ENCODE assay signal across 8 cellular contexts in genomic region chr16:10895053-10895946, GRCh38. TPM values are rescaled to one million over a fixed set of nuclear protein-coding genes. Genes with fewer than 3 reads are reported as not detected.
DNase-seq lines count a peak whose midpoint lies in the region; ATAC-seq and TF ChIP-seq lines count a peak whose summit lies in the region.

No MANE protein-coding gene starts in this region.

- CTCF ChIA-PET in A673 (lab: Charles Lee): no interaction called here
- CTCF ChIA-PET in HCT116 (lab: Charles Lee): no interaction called here

- no peaks in the 10 kb centered on the region for H3K36me3 ChIP-seq in A673 (ENCODE audit: insufficient read depth, low read length, poor library complexity, severe bottlenecking)
- H3K36me3 ChIP-seq in HCT116 (ENCODE audit: control insufficient read depth in 1 of 2, insufficient read depth in 2 of 2, low read length in 2 of 2): no peaks in the 10 kb centered on the region
- no peaks in the 10 kb centered on the region for H3K36me3 ChIP-seq in iPS DF 6.9 (ENCODE audit: control insufficient read depth, insufficient read depth, low read length)

- H4K20me1 ChIP-seq in HCT116 (ENCODE audit: insufficient read depth): no peaks in the 10 kb centered on the region

- no peaks in the 10 kb centered on the region for H3K4me1 ChIP-seq in A673 (ENCODE audit: insufficient read depth, low read length, poor library complexity, severe bottlenecking)
- no peaks in the 10 kb centered on the region for H3K4me1 ChIP-seq in HCT116 (ENCODE audit: control insufficient read depth in 1 of 2, insufficient read depth in 2 of 2, low read length in 2 of 2)
- H3K4me1 ChIP-seq in iPS DF 6.9 (ENCODE audit: control insufficient read depth, insufficient read depth, low read length): no peaks in the 10 kb centered on the region

- no peaks in the 10 kb centered on the region for H3K36me3 Mint-ChIP-seq in activated T-cell treated with anti-CD3 and anti-CD28 coated beads, Interleukin-2, amount 50 U/mL, for 24 hours (ENCODE audit: low read depth)
- H3K36me3 Mint-ChIP-seq in activated T-helper 2 cell treated with anti-CD3 and anti-CD28 coated beads, Interferon-gamma antibody, Interleukin-2, Interleukin-4, amounts not matched to agents 10 μg/mL and 5 μg/mL and 100 μg/mL, durations not matched to agents 14 hours and 24 hours and 36 hours (ENCODE audit: low read depth): peaks cover 38% of the 10 kb centered on the region

- WGBS in iPS DF 6.9 (ENCODE audit: insufficient coverage, insufficient read length): no CpG with 5 or more reads among the region's 17 CpGs

- TF ChIP-seq CTCF in A673 (conservative IDR thresholded peaks at IDR 0.05; ENCODE audit: low read depth, low read length) (no peak), HCT116 (IDR thresholded peaks at IDR 0.05 in 2 of 3, conservative IDR thresholded peaks at IDR 0.05 in 1 of 3; ENCODE audit: borderline replicate concordance in 1 of 3, insufficient read depth in 1 of 3, low read depth in 2 of 3, low read length in 2 of 3) (no peak)

- H3K27ac ChIP-seq in A673 (ENCODE audit: low read depth, low read length, poor library complexity, severe bottlenecking): no peak overlapping the region
- H3K27ac ChIP-seq in HCT116 (ENCODE audit: low read depth, low read length): no peak overlapping the region
- H3K27ac ChIP-seq in iPS DF 6.9 (ENCODE audit: low read length): no peak overlapping the region

- no peaks in the 10 kb centered on the region for H3K79me2 ChIP-seq in HCT116 (ENCODE audit: insufficient read depth, low read length)

- DNase-seq in A673 (ENCODE audit: low spot score) (peak; percentile 62), HCT116 (ENCODE audit: low read depth, low spot score) (no peak), iPS DF 6.9 (ENCODE audit: low read depth, low spot score) (peak; percentile 71), SK-N-DZ (ENCODE audit: low spot score) (no peak)
- peak; percentile 43 for DNase-seq in activated T-cell treated with anti-CD3 and anti-CD28 coated beads, Interleukin-2, amount 50 U/mL, for 24 hours
- no peak for DNase-seq in activated T-helper 2 cell treated with anti-CD3 and anti-CD28 coated beads, Interferon-gamma antibody, Interleukin-2, Interleukin-4, amounts not matched to agents 10 μg/mL and 5 μg/mL and 100 μg/mL, durations not matched to agents 14 hours and 24 hours and 36 hours (ENCODE audit: low spot score)

- no peaks in the 10 kb centered on the region for H3K9me3 Mint-ChIP-seq in activated T-cell treated with anti-CD3 and anti-CD28 coated beads, Interleukin-2, amount 50 U/mL, for 24 hours
- H3K9me3 Mint-ChIP-seq in activated T-helper 2 cell treated with anti-CD3 and anti-CD28 coated beads, Interferon-gamma antibody, Interleukin-2, Interleukin-4, amounts not matched to agents 10 μg/mL and 5 μg/mL and 100 μg/mL, durations not matched to agents 14 hours and 24 hours and 36 hours: no peaks in the 10 kb centered on the region

- H3K9me2 ChIP-seq in HCT116 (ENCODE audit: insufficient read depth): no peaks in the 10 kb centered on the region

- BruUV-seq in A673 (replicated peaks; lab: Mats Ljungman, UMichigan) (no TSS peak), HCT116 (replicated peaks; lab: Mats Ljungman, UMichigan) (no TSS peak)

- no peak overlapping the region for H3K4me3 ChIP-seq in A673 (ENCODE audit: low read depth, low read length, poor library complexity, severe bottlenecking)
- H3K4me3 ChIP-seq in HCT116 (replicated peaks in 1 of 2; ENCODE audit: low read depth in 1 of 2, low read length in 2 of 2): no peak overlapping the region
- H3K4me3 ChIP-seq in iPS DF 6.9 (ENCODE audit: low read length): no peak overlapping the region

- no peak overlapping the region for H3K27ac Mint-ChIP-seq in activated T-cell treated with anti-CD3 and anti-CD28 coated beads, Interleukin-2, amount 50 U/mL, for 24 hours
- H3K27ac Mint-ChIP-seq in activated T-helper 2 cell treated with anti-CD3 and anti-CD28 coated beads, Interferon-gamma antibody, Interleukin-2, Interleukin-4, amounts not matched to agents 10 μg/mL and 5 μg/mL and 100 μg/mL, durations not matched to agents 14 hours and 24 hours and 36 hours: no peak overlapping the region

- H3K9ac ChIP-seq in HCT116 (ENCODE audit: low read length): no peak overlapping the region

- H3K4me1 Mint-ChIP-seq in activated T-cell treated with anti-CD3 and anti-CD28 coated beads, Interleukin-2, amount 50 U/mL, for 24 hours (ENCODE audit: low read depth): no peaks in the 10 kb centered on the region
- peaks cover 2% of the 10 kb centered on the region for H3K4me1 Mint-ChIP-seq in activated T-helper 2 cell treated with anti-CD3 and anti-CD28 coated beads, Interferon-gamma antibody, Interleukin-2, Interleukin-4, amounts not matched to agents 10 μg/mL and 5 μg/mL and 100 μg/mL, durations not matched to agents 14 hours and 24 hours and 36 hours (ENCODE audit: low read depth)

- H2AFZ ChIP-seq in HCT116 (ENCODE audit: low read depth, low read length, poor library complexity, severe bottlenecking): no peak overlapping the region

- H3K27me3 Mint-ChIP-seq in activated T-cell treated with anti-CD3 and anti-CD28 coated beads, Interleukin-2, amount 50 U/mL, for 24 hours: peaks cover 23% of the 10 kb centered on the region
- H3K27me3 Mint-ChIP-seq in activated T-helper 2 cell treated with anti-CD3 and anti-CD28 coated beads, Interferon-gamma antibody, Interleukin-2, Interleukin-4, amounts not matched to agents 10 μg/mL and 5 μg/mL and 100 μg/mL, durations not matched to agents 14 hours and 24 hours and 36 hours (ENCODE audit: low read depth): no peaks in the 10 kb centered on the region

- ATAC-seq in HCT116: peak; percentile 38; the same call in 1 of the 2 replicates
- no peak for ATAC-seq in GM19452 (IDR thresholded peaks at IDR 0.05; ENCODE audit: unreplicated experiment)
- no peak for ATAC-seq in HG02588 (IDR thresholded peaks at IDR 0.05; ENCODE audit: unreplicated experiment)

- H3K4me2 ChIP-seq in HCT116 (ENCODE audit: low read length): no peak overlapping the region

- H3K9me3 ChIP-seq in A673 (ENCODE audit: low read depth, low read length, poor library complexity, severe bottlenecking) (no peaks in the 10 kb centered on the region), HCT116 (ENCODE audit: control insufficient read depth in 1 of 2, insufficient read depth in 1 of 2, low read depth in 1 of 2, low read length in 2 of 2) (no peaks in the 10 kb centered on the region), iPS DF 6.9 (ENCODE audit: control insufficient read depth, insufficient read depth, low read length) (no peaks in the 10 kb centered on the region)

- TF ChIP-seq POLR2A in HCT116 (IDR thresholded peaks at IDR 0.05; ENCODE audit: borderline replicate concordance, extremely low read depth, insufficient read depth, insufficient read length): no peak

- intact Hi-C loops in A673 (cut with micrococcal nuclease; ENCODE audit: unreplicated experiment): no loop called here
- intact Hi-C loops in HCT116 (cut with micrococcal nuclease): no loop called here
- intact Hi-C loops in activated T-helper 2 cell treated with anti-CD3 and anti-CD28 coated beads, Interferon-gamma antibody, Interleukin-2, Interleukin-4, amounts not matched to agents 10 μg/mL and 5 μg/mL and 100 μg/mL, durations not matched to agents 14 hours and 24 hours and 36 hours (cut with micrococcal nuclease): no loop called here

- no peak overlapping the region for H3K4me3 Mint-ChIP-seq in activated T-cell treated with anti-CD3 and anti-CD28 coated beads, Interleukin-2, amount 50 U/mL, for 24 hours
- H3K4me3 Mint-ChIP-seq in activated T-helper 2 cell treated with anti-CD3 and anti-CD28 coated beads, Interferon-gamma antibody, Interleukin-2, Interleukin-4, amounts not matched to agents 10 μg/mL and 5 μg/mL and 100 μg/mL, durations not matched to agents 14 hours and 24 hours and 36 hours (ENCODE audit: low read depth): no peak overlapping the region

- POLR2A ChIA-PET in A673 (lab: Charles Lee; ENCODE audit: low non-redundant PET) (no interaction called here), HCT116 (lab: Charles Lee) (no interaction called here)

- RAD21 ChIA-PET in HCT116 (lab: Charles Lee; ENCODE audit: low non-redundant PET in 1 of 2, low total read pairs in 2 of 2, uncharacterized antibody in 2 of 2, unreplicated experiment in 2 of 2): no interaction called here

- TF ChIP-seq RAD21 in HCT116 (IDR thresholded peaks at IDR 0.05; ENCODE audit: low read depth): no peak

- H3K27me3 ChIP-seq in A673 (replicated peaks; ENCODE audit: insufficient read depth, low read depth, low read length, poor library complexity): peaks cover 5% of the 10 kb centered on the region
- peaks cover 16% of the 10 kb centered on the region for H3K27me3 ChIP-seq in HCT116 (ENCODE audit: insufficient read depth, low read length)
- no peaks in the 10 kb centered on the region for H3K27me3 ChIP-seq in iPS DF 6.9 (ENCODE audit: control insufficient read depth, insufficient read depth, low read length)

RNA-seq across cellular contexts. Expression of gene CIITA, which starts 18.3 kb away (rescaled TPM):
- total RNA-seq in A673 (2021) (not detected in 2 replicates), HCT116 (2021; ENCODE audit: unreplicated experiment) (0.25 TPM)
- polyA plus RNA-seq in HCT116 (2012): 0.14 and 0.21 TPM in 2 replicates
- 0.46 TPM in 1 of 2 replicates, not detected in the other for polyA plus RNA-seq in SK-N-DZ (2014; cell fraction: cytosol; rRNA removed)
- 0.24 and 0.27 TPM in 2 replicates for polyA plus RNA-seq in SK-N-DZ (2014; cell fraction: nucleus; rRNA removed)
- total RNA-seq in activated T-helper 2 cell treated with anti-CD3 and anti-CD28 coated beads, Interferon-gamma antibody, Interleukin-2, Interleukin-4, amounts not matched to agents 10 μg/mL and 5 μg/mL and 100 μg/mL, durations not matched to agents 14 hours and 24 hours and 36 hours: 8.6 and 9.3 TPM in 2 replicates

RNA-seq across cellular contexts. Expression of gene DEXI, which starts 47.0 kb away (rescaled TPM):
- total RNA-seq in A673 (2021) (30.7 and 31.6 TPM in 2 replicates), HCT116 (2021; ENCODE audit: unreplicated experiment) (37.8 TPM)
- polyA plus RNA-seq in HCT116 (2012): 38.8 and 39.6 TPM in 2 replicates
- 44.3 and 52.6 TPM in 2 replicates for polyA plus RNA-seq in SK-N-DZ (2014; cell fraction: cytosol; rRNA removed)
- polyA plus RNA-seq in SK-N-DZ (2014; cell fraction: nucleus; rRNA removed): 34.4 and 41.2 TPM in 2 replicates
- total RNA-seq in activated T-helper 2 cell treated with anti-CD3 and anti-CD28 coated beads, Interferon-gamma antibody, Interleukin-2, Interleukin-4, amounts not matched to agents 10 μg/mL and 5 μg/mL and 100 μg/mL, durations not matched to agents 14 hours and 24 hours and 36 hours: 38.5 and 38.7 TPM in 2 replicates

RNA-seq across cellular contexts. Expression of gene CLEC16A, which starts 49.1 kb away (rescaled TPM):
- total RNA-seq in A673 (2021) (21.3 and 23.4 TPM in 2 replicates), HCT116 (2021; ENCODE audit: unreplicated experiment) (18.0 TPM)
- polyA plus RNA-seq in HCT116 (2012): 9.5 and 10.5 TPM in 2 replicates
- 7.4 and 10.1 TPM in 2 replicates for polyA plus RNA-seq in SK-N-DZ (2014; cell fraction: cytosol; rRNA removed)
- polyA plus RNA-seq in SK-N-DZ (2014; cell fraction: nucleus; rRNA removed): 7.2 and 9.7 TPM in 2 replicates
- 44.8 and 48.7 TPM in 2 replicates for total RNA-seq in activated T-helper 2 cell treated with anti-CD3 and anti-CD28 coated beads, Interferon-gamma antibody, Interleukin-2, Interleukin-4, amounts not matched to agents 10 μg/mL and 5 μg/mL and 100 μg/mL, durations not matched to agents 14 hours and 24 hours and 36 hours

Comparison
In these comparisons a context has a peak if more than half of its experiments do, and no peak if none do; other contexts are left out.
1. DNase-seq: peak in A673 (single experiment), activated T-cell treated with anti-CD3 and anti-CD28 coated beads, Interleukin-2, amount 50 U/mL, for 24 hours (single experiment) and iPS DF 6.9 (single experiment); none in HCT116 (single experiment), SK-N-DZ (single experiment) and activated T-helper 2 cell treated with anti-CD3 and anti-CD28 coated beads, Interferon-gamma antibody, Interleukin-2, Interleukin-4, amounts not matched to agents 10 μg/mL and 5 μg/mL and 100 μg/mL, durations not matched to agents 14 hours and 24 hours and 36 hours (single experiment).